Comparison of ENCODE assay signal across 14 cellular contexts in the genomic region with DNA sequence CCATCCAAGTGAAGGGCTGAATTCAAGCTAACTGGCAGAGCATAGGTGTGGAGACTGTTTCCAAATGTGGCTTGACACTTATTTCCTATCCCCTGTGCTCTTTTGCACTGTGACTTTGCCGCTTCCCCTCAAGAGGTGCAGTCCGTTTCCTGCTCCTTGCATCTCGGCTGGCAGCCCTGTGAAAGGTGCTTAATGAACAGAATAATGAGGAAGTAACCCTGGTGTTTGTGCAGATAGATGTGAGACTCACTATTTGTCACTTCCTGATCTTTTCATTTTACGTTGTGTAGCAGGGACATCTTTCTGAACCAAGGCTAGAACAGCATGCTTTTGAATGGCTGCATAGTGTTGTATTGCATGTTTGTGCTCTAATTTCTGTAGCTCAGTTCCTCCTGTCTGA.
A peak's percentile ranks its signal among the peaks of the same experiment; 100 is the strongest.
DNase-seq lines count a peak whose midpoint lies in the region; ATAC-seq and TF ChIP-seq lines count a peak whose summit lies in the region.
"Had no signal": no experiment of that assay in that cellular context is flagged by ENCODE, and none has a peak within 500 bp of the region (broad histone marks: within the 10 kb centered on the region; RNA-seq: fewer than 3 reads in every experiment).

No MANE protein-coding gene starts in this region.

- no peaks in the 10 kb centered on the region for H3K9me3 ChIP-seq in DOHH2 (ENCODE audit: control insufficient read depth, insufficient read depth, low read length)

- H3K79me2 ChIP-seq in DOHH2 (ENCODE audit: control insufficient read depth, low read length) = peaks cover 23% of the 10 kb centered on the region

- H3K4me3 ChIP-seq in DOHH2 (ENCODE audit: low read length) (peak overlapping the region; percentile 17), NB4 (ENCODE audit: low read depth, low read length) (no peak overlapping the region), epithelial cell of esophagus (ENCODE audit: low read length) (no peak overlapping the region)
- H3K4me3 ChIP-seq: GM23338 had no signal

- peak overlapping the region; percentile 31 for H3K27ac ChIP-seq in DOHH2 (ENCODE audit: low read depth, low read length)

- H3K4me2 ChIP-seq in DOHH2 (ENCODE audit: low read length) = peak overlapping the region; percentile 42
- H3K4me2 ChIP-seq: GM23338 had no signal

- H3K36me3 ChIP-seq in DOHH2 (ENCODE audit: control insufficient read depth, low read length) = peaks cover 95% of the 10 kb centered on the region

- no peaks in the 10 kb centered on the region for H3F3A ChIP-seq in DOHH2 (ENCODE audit: control insufficient read depth, insufficient read depth)

- no peaks in the 10 kb centered on the region for H3K27me3 ChIP-seq in DOHH2 (ENCODE audit: control insufficient read depth, low read length)

- TF ChIP-seq POLR2A in NB4 (IDR thresholded peaks at IDR 0.05; ENCODE audit: extremely low read depth, insufficient read length) = no peak

- H4K20me1 ChIP-seq in DOHH2 (ENCODE audit: control insufficient read depth, insufficient read depth, low read depth, low read length) = no peaks in the 10 kb centered on the region

- ATAC-seq in GM19324 (IDR thresholded peaks at IDR 0.05; ENCODE audit: low FRiP score, unreplicated experiment) (peak; percentile 62), GM21515 (IDR thresholded peaks at IDR 0.05; ENCODE audit: unreplicated experiment) (no peak), SK-N-SH treated with all-trans-retinoic acid at 6 μM for 48 hours (no peak)
- ATAC-seq: GM23338, HepG2 had no signal

- no peak for TF ChIP-seq CTCF in DOHH2 (IDR thresholded peaks at IDR 0.05; ENCODE audit: low read depth, low read length, poor library complexity, severe bottlenecking)
- TF ChIP-seq CTCF in NB4 (IDR thresholded peaks at IDR 0.05; ENCODE audit: low read depth, low read length) = no peak
- TF ChIP-seq CTCF in epithelial cell of esophagus (IDR thresholded peaks at IDR 0.05; ENCODE audit: insufficient read depth, low read depth, low read length, missing control alignments) = no peak

- H3K9me2 ChIP-seq in DOHH2 (replicated peaks; ENCODE audit: control insufficient read depth, low read length) = no peaks in the 10 kb centered on the region

- peak; percentile 86 for DNase-seq in NB4 (ENCODE audit: low read depth)
- DNase-seq in epithelial cell of esophagus (ENCODE audit: low read depth) = peak; percentile 57
- DNase-seq in A172 (ENCODE audit: low spot score) = no peak
- DNase-seq in stimulated activated naive CD4-positive, alpha-beta T cell (lab: John Stamatoyannopoulos, UW) = no peak
- DNase-seq: activated CD4-positive, alpha-beta T cell treated with anti-CD3 and anti-CD28 coated beads, Interleukin-2, amount 50 U/mL, for 1 hour; central memory CD4-positive, alpha-beta T cell; DMS79; hippocampal formation had no signal

- peaks cover 19% of the 10 kb centered on the region for H3K4me1 ChIP-seq in DOHH2 (ENCODE audit: control insufficient read depth, low read length)

TF ChIP-seq in SK-N-SH treated with all-trans-retinoic acid at 6 μM for 48 hours, 23 proteins besides CTCF, POLR2A, EP300 and RAD21:
- TF ChIP-seq RARB (CRISPR knock-in tag; IDR thresholded peaks at IDR 0.05) = no peak
- no peak for TF ChIP-seq ARNTL (CRISPR knock-in tag; IDR thresholded peaks at IDR 0.05; ENCODE audit: borderline replicate concordance, low read depth)
- TF ChIP-seq ZFP3 (CRISPR knock-in tag; IDR thresholded peaks at IDR 0.05) = no peak
- no peak for TF ChIP-seq GLIS3 (CRISPR knock-in tag; IDR thresholded peaks at IDR 0.05)
- no peak for TF ChIP-seq BACH2 (CRISPR knock-in tag; IDR thresholded peaks at IDR 0.05; ENCODE audit: borderline replicate concordance)
- TF ChIP-seq ZFP30 (CRISPR knock-in tag; IDR thresholded peaks at IDR 0.05) = no peak
- TF ChIP-seq, protein P1, sequence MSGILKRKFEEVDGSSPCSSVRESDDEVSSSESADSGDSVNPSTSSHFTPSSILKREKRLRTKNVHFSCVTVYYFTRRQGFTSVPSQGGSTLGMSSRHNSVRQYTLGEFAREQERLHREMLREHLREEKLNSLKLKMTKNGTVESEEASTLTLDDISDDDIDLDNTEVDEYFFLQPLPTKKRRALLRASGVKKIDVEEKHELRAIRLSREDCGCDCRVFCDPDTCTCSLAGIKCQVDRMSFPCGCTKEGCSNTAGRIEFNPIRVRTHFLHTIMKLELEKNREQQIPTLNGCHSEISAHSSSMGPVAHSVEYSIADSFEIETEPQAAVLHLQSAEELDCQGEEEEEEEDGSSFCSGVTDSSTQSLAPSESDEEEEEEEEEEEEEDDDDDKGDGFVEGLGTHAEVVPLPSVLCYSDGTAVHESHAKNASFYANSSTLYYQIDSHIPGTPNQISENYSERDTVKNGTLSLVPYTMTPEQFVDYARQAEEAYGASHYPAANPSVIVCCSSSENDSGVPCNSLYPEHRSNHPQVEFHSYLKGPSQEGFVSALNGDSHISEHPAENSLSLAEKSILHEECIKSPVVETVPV (CRISPR knock-in tag; IDR thresholded peaks at IDR 0.05) = no peak
- no peak for TF ChIP-seq OSR1 (CRISPR knock-in tag; IDR thresholded peaks at IDR 0.05)
- no peak for TF ChIP-seq CSDC2 (CRISPR knock-in tag; IDR thresholded peaks at IDR 0.05)
- TF ChIP-seq PPARA (CRISPR knock-in tag; IDR thresholded peaks at IDR 0.05; ENCODE audit: borderline replicate concordance) = no peak
- no peak for TF ChIP-seq TCF4 (CRISPR knock-in tag; IDR thresholded peaks at IDR 0.05; ENCODE audit: borderline replicate concordance)
- TF ChIP-seq ZNF565 (CRISPR knock-in tag; conservative IDR thresholded peaks at IDR 0.05; ENCODE audit: low read depth) = no peak
- no peak for TF ChIP-seq ZC3H10 (CRISPR knock-in tag; IDR thresholded peaks at IDR 0.05)
- TF ChIP-seq ISL1 (CRISPR knock-in tag; IDR thresholded peaks at IDR 0.05) = no peak
- TF ChIP-seq TOX (CRISPR knock-in tag; IDR thresholded peaks at IDR 0.05; ENCODE audit: borderline replicate concordance) = no peak
- no peak for TF ChIP-seq ESRRG (CRISPR knock-in tag; IDR thresholded peaks at IDR 0.05)
- TF ChIP-seq ZNF70 (CRISPR knock-in tag; IDR thresholded peaks at IDR 0.05) = no peak

Comparison
In these comparisons a context has a peak if more than half of its experiments do, and no peak if none do; other contexts are left out.
1. DNase-seq: peak in NB4 (single experiment) and epithelial cell of esophagus (single experiment); none in A172 (single experiment) and stimulated activated naive CD4-positive, alpha-beta T cell (0 of 6).